ENCODE assay signal across 26 cellular contexts in the genomic region with DNA sequence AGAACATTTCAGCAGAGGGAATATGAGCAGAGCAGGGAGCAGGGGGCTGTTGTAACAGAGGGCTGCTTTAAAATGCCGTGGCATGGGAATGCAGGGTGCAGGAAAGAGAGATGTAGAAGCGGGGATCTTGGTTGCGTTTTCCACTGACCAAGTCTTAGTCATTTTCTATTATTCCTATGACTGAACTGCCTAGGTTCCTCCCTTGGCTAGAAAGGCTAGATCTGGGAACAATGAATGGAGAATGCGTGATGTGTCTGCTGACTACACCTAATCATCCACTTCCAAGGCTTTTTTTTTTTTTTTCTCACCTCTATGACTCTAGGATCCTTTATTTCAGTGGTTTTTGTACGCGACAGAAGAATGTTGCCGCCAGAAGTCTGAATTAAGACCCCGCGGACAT.
"Had no signal": no experiment of that assay in that cellular context is flagged by ENCODE, and none has a peak within 500 bp of the region (broad histone marks: within the 10 kb centered on the region; RNA-seq: fewer than 3 reads in every experiment).

No MANE protein-coding gene starts in this region.

- H3K27ac ChIP-seq: brain microvascular endothelial cell, cardiac muscle cell, SJSA1 had no signal

- DNase-seq: activated CD4-positive, alpha-beta T cell treated with anti-CD3 and anti-CD28 coated beads for 48 hours; activated CD4-positive, alpha-beta T cell treated with anti-CD3 and anti-CD28 coated beads, Interleukin-2, amount 50 U/mL, for 48 hours; activated CD4-positive, CD25-positive, alpha-beta regulatory T cell treated with anti-CD3 and anti-CD28 coated beads, Interleukin-2, amount 50 U/mL, for 72 hours; activated CD8-positive, alpha-beta memory T cell treated with anti-CD3 and anti-CD28 coated beads, Interleukin-2, amount 10 ng/mL, durations not matched to agents 7 days and 5 days; activated effector memory CD4-positive, alpha-beta T cell treated with Interleukin-2 at 50 U/mL for 16 hours; activated naive CD4-positive, alpha-beta T cell; activated T-cell treated with anti-CD3 and anti-CD28 coated beads, Interleukin-2, amount 50 U/mL, for 24 hours; amygdala; brain microvascular endothelial cell; cerebellar nuclear complex; NCI-H1105 treated with DMSO at 0.1 percent for 48 hours; NCI-H1436 treated with DMSO at 0.1 percent for 48 hours; NCI-H187; NCI-H2081; NCI-H510A treated with DMSO at 0.1 percent for 48 hours; NCI-H69; NK-92 treated with Interleukin-12 subunit alpha and Interleukin-12 subunit beta, amount 100 ng/mL, for 24 hours; SHP77 had no signal

- H3K36me3 Mint-ChIP-seq: activated CD8-positive, alpha-beta memory T cell treated with anti-CD3 and anti-CD28 coated beads, Interleukin-2, amount 10 ng/mL, durations not matched to agents 7 days and 5 days; activated naive CD8-positive, alpha-beta T cell had no signal

- H3K9me3 ChIP-seq: SJSA1 had no signal

- FAIRE-seq: RCC 7860 had no signal

- H3K36me3 ChIP-seq: brain microvascular endothelial cell, cardiac muscle cell, SJSA1 had no signal

- H3K4me3 ChIP-seq: cardiac muscle cell, SJSA1 had no signal

- ATAC-seq: activated CD8-positive, alpha-beta memory T cell treated with anti-CD3 and anti-CD28 coated beads, Interleukin-2, amount 10 ng/mL, durations not matched to agents 7 days and 5 days; SK-N-SH treated with all-trans-retinoic acid at 6 μM for 48 hours; WTC11 had no signal

- H3K27ac Mint-ChIP-seq: activated CD8-positive, alpha-beta memory T cell treated with anti-CD3 and anti-CD28 coated beads, Interleukin-2, amount 10 ng/mL, durations not matched to agents 7 days and 5 days; activated naive CD8-positive, alpha-beta T cell; activated T-cell treated with anti-CD3 and anti-CD28 coated beads, Interleukin-2, amount 50 U/mL, for 24 hours; activated T-helper 1 cell treated with anti-CD3 and anti-CD28 coated beads, Interleukin-12 subunit alpha, Interleukin-12 subunit beta, Interleukin-2, Interleukin-4 antibody, amounts not matched to agents 30 ng/mL and 10 ng/mL and 1 ng/mL, durations not matched to agents 14 hours and 24 hours and 36 hours; T-helper 1 cell treated with Interleukin-12 subunit alpha and Interleukin-12 subunit beta and Interleukin-4 antibody, amounts not matched to agents 30 μg/mL and 1 μg/mL, for 36 hours; WTC11 had no signal

- H3K27me3 Mint-ChIP-seq: activated naive CD8-positive, alpha-beta T cell; activated T-cell treated with anti-CD3 and anti-CD28 coated beads, Interleukin-2, amount 50 U/mL, for 24 hours had no signal

- H3K4me3 Mint-ChIP-seq: activated CD8-positive, alpha-beta memory T cell treated with anti-CD3 and anti-CD28 coated beads, Interleukin-2, amount 10 ng/mL, durations not matched to agents 7 days and 5 days; activated naive CD8-positive, alpha-beta T cell; activated T-cell treated with anti-CD3 and anti-CD28 coated beads, Interleukin-2, amount 50 U/mL, for 24 hours; activated T-helper 1 cell treated with anti-CD3 and anti-CD28 coated beads, Interleukin-12 subunit alpha, Interleukin-12 subunit beta, Interleukin-2, Interleukin-4 antibody, amounts not matched to agents 30 ng/mL and 10 ng/mL and 1 ng/mL, durations not matched to agents 14 hours and 24 hours and 36 hours; T-helper 1 cell treated with Interleukin-12 subunit alpha and Interleukin-12 subunit beta and Interleukin-4 antibody, amounts not matched to agents 30 μg/mL and 1 μg/mL, for 36 hours; WTC11 had no signal

- H3K27me3 ChIP-seq: brain microvascular endothelial cell, cardiac muscle cell, SJSA1 had no signal
